1 cellular context compared by ENCODE assay signal in genomic region chr4:2721586-2721985, GRCh38.
TF ChIP-seq lines count a peak whose summit lies in the region.

No MANE protein-coding gene starts in this region.

TF ChIP-seq in K562, 482 proteins besides CTCF, POLR2A, EP300 and RAD21 (continued from another document):
- no peak for TF ChIP-seq ELK3 (CRISPR knock-in tag; IDR thresholded peaks at IDR 0.05)
- TF ChIP-seq ZNF436 (CRISPR knock-in tag; IDR thresholded peaks at IDR 0.05): no peak
- no peak for TF ChIP-seq NR2C2 (CRISPR knock-in tag; IDR thresholded peaks at IDR 0.05)
- TF ChIP-seq NR2C2 (tag; IDR thresholded peaks at IDR 0.05): no peak
- TF ChIP-seq SREBF1 (IDR thresholded peaks at IDR 0.05; ENCODE audit: borderline replicate concordance, low read depth, low read length): no peak
- no peak for TF ChIP-seq BRF2 (IDR thresholded peaks at IDR 0.05; ENCODE audit: borderline replicate concordance, insufficient read depth, insufficient read length)
- no peak for TF ChIP-seq SIX5 (IDR thresholded peaks at IDR 0.05; ENCODE audit: borderline replicate concordance in 1 of 2, insufficient read depth in 1 of 2, low read depth in 1 of 2, low read length in 2 of 2)
- TF ChIP-seq GTF2F1 (IDR thresholded peaks at IDR 0.05; ENCODE audit: low read depth, low read length): no peak
- TF ChIP-seq ZKSCAN8 (CRISPR knock-in tag; IDR thresholded peaks at IDR 0.05): no peak
- no peak for TF ChIP-seq DPF2 (IDR thresholded peaks at IDR 0.05)
- TF ChIP-seq YY1 (IDR thresholded peaks at IDR 0.05; ENCODE audit: borderline replicate concordance in 1 of 3, control insufficient read depth in 1 of 3, extremely low read depth in 1 of 3, insufficient read depth in 3 of 3, insufficient read length in 1 of 3, insufficient replicate concordance in 2 of 3, low read depth in 1 of 3, low read length in 2 of 3): no peak
TF ChIP-seq in K562: peak in this region for 0.
